ENCODE assay signal across 11 cellular contexts in genomic region chr3:151169700-151170224, GRCh38. TPM values are rescaled to one million over a fixed set of nuclear protein-coding genes. Genes with fewer than 3 reads are reported as not detected.
DNase-seq lines count a peak whose midpoint lies in the region; ATAC-seq lines count a peak whose summit lies in the region.
"Had no signal": no experiment of that assay in that cellular context is flagged by ENCODE, and none has a peak within 500 bp of the region (broad histone marks: within the 10 kb centered on the region; RNA-seq: fewer than 3 reads in every experiment).

No MANE protein-coding gene starts in this region.

- in situ Hi-C loops in KBM-7 (cut with MboI; ENCODE audit: low pct_unique_long_range_greater_than_20kb, low sequenced_read_pairs) = loop anchor here (10.0 kb wide), 1 partner anchor 115 kb away; no protein-coding TSS in a partner anchor

- H3K27ac Mint-ChIP-seq in activated T-helper 1 cell treated with anti-CD3 and anti-CD28 coated beads, Interleukin-12 subunit alpha, Interleukin-12 subunit beta, Interleukin-2, Interleukin-4 antibody, amounts not matched to agents 30 ng/mL and 10 ng/mL and 1 ng/mL, durations not matched to agents 14 hours and 24 hours and 36 hours = peak overlapping the region; percentile 89
- H3K27ac Mint-ChIP-seq in natural killer cell treated with Interleukin-12 subunit alpha and Interleukin-12 subunit beta and Interleukin-15 and Interleukin-18, amount 100 ng/mL, for 72 hours = peak overlapping the region; percentile 88 to 91

- no peaks in the 10 kb centered on the region for H3K27me3 Mint-ChIP-seq in activated T-helper 1 cell treated with anti-CD3 and anti-CD28 coated beads, Interleukin-12 subunit alpha, Interleukin-12 subunit beta, Interleukin-2, Interleukin-4 antibody, amounts not matched to agents 30 ng/mL and 10 ng/mL and 1 ng/mL, durations not matched to agents 14 hours and 24 hours and 36 hours (ENCODE audit: insufficient read depth)
- H3K27me3 Mint-ChIP-seq in natural killer cell treated with Interleukin-12 subunit alpha and Interleukin-12 subunit beta and Interleukin-15 and Interleukin-18, amount 100 ng/mL, for 72 hours = no peaks in the 10 kb centered on the region

- no peaks in the 10 kb centered on the region for H3K9me3 Mint-ChIP-seq in activated T-helper 1 cell treated with anti-CD3 and anti-CD28 coated beads, Interleukin-12 subunit alpha, Interleukin-12 subunit beta, Interleukin-2, Interleukin-4 antibody, amounts not matched to agents 30 ng/mL and 10 ng/mL and 1 ng/mL, durations not matched to agents 14 hours and 24 hours and 36 hours
- H3K9me3 Mint-ChIP-seq in natural killer cell treated with Interleukin-12 subunit alpha and Interleukin-12 subunit beta and Interleukin-15 and Interleukin-18, amount 100 ng/mL, for 72 hours = no peaks in the 10 kb centered on the region

- peak overlapping the region; percentile 10 for H3K4me3 Mint-ChIP-seq in activated T-helper 1 cell treated with anti-CD3 and anti-CD28 coated beads, Interleukin-12 subunit alpha, Interleukin-12 subunit beta, Interleukin-2, Interleukin-4 antibody, amounts not matched to agents 30 ng/mL and 10 ng/mL and 1 ng/mL, durations not matched to agents 14 hours and 24 hours and 36 hours
- peak overlapping the region; percentile 73 for H3K4me3 Mint-ChIP-seq in natural killer cell treated with Interleukin-12 subunit alpha and Interleukin-12 subunit beta and Interleukin-15 and Interleukin-18, amount 100 ng/mL, for 72 hours

- intact Hi-C loops in activated T-helper 1 cell treated with anti-CD3 and anti-CD28 coated beads, Interleukin-12 subunit alpha, Interleukin-12 subunit beta, Interleukin-2, Interleukin-4 antibody, amounts not matched to agents 30 ng/mL and 10 ng/mL and 1 ng/mL, durations not matched to agents 14 hours and 24 hours and 36 hours (cut with micrococcal nuclease) = loop anchor here (5.0 kb wide), 1 partner anchor 748 kb away; no protein-coding TSS in a partner anchor

- DNase-seq in activated T-cell treated with anti-CD3 and anti-CD28 coated beads for 24 hours (ENCODE audit: low read depth) = peak; percentile 39
- DNase-seq in activated T-cell treated with anti-CD3 and anti-CD28 coated beads, Interleukin-2, amount 50 U/mL, for 1 hour = no peak
- DNase-seq in KBM-7 = peak; percentile 86
- DNase-seq in activated T-helper 1 cell treated with anti-CD3 and anti-CD28 coated beads, Interleukin-12 subunit alpha, Interleukin-12 subunit beta, Interleukin-2, Interleukin-4 antibody, amounts not matched to agents 30 ng/mL and 10 ng/mL and 1 ng/mL, durations not matched to agents 14 hours and 24 hours and 36 hours (ENCODE audit: low spot score) = peak; percentile 22
- DNase-seq in natural killer cell treated with Interleukin-12 subunit alpha and Interleukin-12 subunit beta and Interleukin-15 and Interleukin-18, amount 100 ng/mL, for 72 hours (ENCODE audit: low spot score) = no peak
- DNase-seq in effector CD8-positive, alpha-beta T cell (lab: John Stamatoyannopoulos, UW) = no peak
- no peak for DNase-seq in central memory CD4-positive, alpha-beta T cell
- DNase-seq in mesenteric fat pad (ENCODE audit: low spot score) = no peak

- peaks cover 5% of the 10 kb centered on the region for H3K36me3 Mint-ChIP-seq in activated T-helper 1 cell treated with anti-CD3 and anti-CD28 coated beads, Interleukin-12 subunit alpha, Interleukin-12 subunit beta, Interleukin-2, Interleukin-4 antibody, amounts not matched to agents 30 ng/mL and 10 ng/mL and 1 ng/mL, durations not matched to agents 14 hours and 24 hours and 36 hours (ENCODE audit: low read depth)
- H3K36me3 Mint-ChIP-seq in natural killer cell treated with Interleukin-12 subunit alpha and Interleukin-12 subunit beta and Interleukin-15 and Interleukin-18, amount 100 ng/mL, for 72 hours = no peaks in the 10 kb centered on the region

- ATAC-seq in natural killer cell treated with Interleukin-12 subunit alpha and Interleukin-12 subunit beta and Interleukin-15 and Interleukin-18, amount 100 ng/mL, for 72 hours = peak; percentile 53 to 61

- H3K4me1 Mint-ChIP-seq in activated T-helper 1 cell treated with anti-CD3 and anti-CD28 coated beads, Interleukin-12 subunit alpha, Interleukin-12 subunit beta, Interleukin-2, Interleukin-4 antibody, amounts not matched to agents 30 ng/mL and 10 ng/mL and 1 ng/mL, durations not matched to agents 14 hours and 24 hours and 36 hours (ENCODE audit: low read depth) = peaks cover 55% of the 10 kb centered on the region
- peaks cover 26 to 37% of the 10 kb centered on the region in 2 donors for H3K4me1 Mint-ChIP-seq in natural killer cell treated with Interleukin-12 subunit alpha and Interleukin-12 subunit beta and Interleukin-15 and Interleukin-18, amount 100 ng/mL, for 72 hours (ENCODE audit: low read depth in 2 of 2)

RNA-seq across cellular contexts. Expression of gene GPR171, which starts 33.3 kb away (rescaled TPM):
- total RNA-seq in activated T-helper 1 cell treated with anti-CD3 and anti-CD28 coated beads, Interleukin-12 subunit alpha, Interleukin-12 subunit beta, Interleukin-2, Interleukin-4 antibody, amounts not matched to agents 30 ng/mL and 10 ng/mL and 1 ng/mL, durations not matched to agents 14 hours and 24 hours and 36 hours = 172 and 191 TPM in 2 replicates
- total RNA-seq in natural killer cell treated with Interleukin-12 subunit alpha and Interleukin-12 subunit beta and Interleukin-15 and Interleukin-18, amount 100 ng/mL, for 72 hours = 10 to 100 TPM; 21.3 to 66.1 TPM
- total RNA-seq in mesenteric fat pad = 1.8 TPM
- total RNA-seq: fibroblast of villous mesenchyme, SJSA1, temporal lobe had no signal

Comparison
In these comparisons a context has a peak if more than half of its experiments do, and no peak if none do; other contexts are left out.
1. DNase-seq: peak in activated T-cell treated with anti-CD3 and anti-CD28 coated beads for 24 hours (single experiment), KBM-7 (single experiment) and activated T-helper 1 cell treated with anti-CD3 and anti-CD28 coated beads, Interleukin-12 subunit alpha, Interleukin-12 subunit beta, Interleukin-2, Interleukin-4 antibody, amounts not matched to agents 30 ng/mL and 10 ng/mL and 1 ng/mL, durations not matched to agents 14 hours and 24 hours and 36 hours (single experiment); none in activated T-cell treated with anti-CD3 and anti-CD28 coated beads, Interleukin-2, amount 50 U/mL, for 1 hour (single experiment), natural killer cell treated with Interleukin-12 subunit alpha and Interleukin-12 subunit beta and Interleukin-15 and Interleukin-18, amount 100 ng/mL, for 72 hours (single experiment), effector CD8-positive, alpha-beta T cell (single experiment), central memory CD4-positive, alpha-beta T cell (single experiment) and mesenteric fat pad (single experiment).